Comparison of ENCODE assay signal across 22 cellular contexts in genomic region chr4:148192526-148192925, GRCh38.
"Had no signal": no experiment of that assay in that cellular context is flagged by ENCODE, and none has a peak within 500 bp of the region (broad histone marks: within the 10 kb centered on the region; RNA-seq: fewer than 3 reads in every experiment).

No MANE protein-coding gene starts in this region.

- DNase-seq: activated CD8-positive, alpha-beta memory T cell treated with anti-CD3 and anti-CD28 coated beads for 24 hours; activated CD8-positive, alpha-beta memory T cell treated with anti-CD3 and anti-CD28 coated beads, Interleukin-2, amount 50 U/mL, for 4 hours; activated naive CD4-positive, alpha-beta T cell treated with anti-CD3 and anti-CD28 coated beads for 36 hours; activated naive CD8-positive, alpha-beta T cell treated with anti-CD3 and anti-CD28 coated beads, Interleukin-2, amount 10 ng/mL, durations not matched to agents 7 days and 5 days; activated T-cell treated with anti-CD3 and anti-CD28 coated beads, Interleukin-2, amount 50 U/mL, for 4 hours; amniotic stem cell; cortex of kidney; erythroblast; foreskin fibroblast; immature natural killer cell; kidney glomerular epithelial cell; mesenchymal stem cell; naive B cell; right lobe of liver; stimulated activated CD4-positive, alpha-beta T cell treated with anti-CD3 and anti-CD28 coated beads, Interleukin-1b, Interleukin-23, amount 100 ng/mL, for 48 hours; substantia nigra; T-helper 1 cell; tibial artery had no signal

- H3K9me3 Mint-ChIP-seq: activated T-cell treated with anti-CD3 and anti-CD28 coated beads, Interleukin-2, amount 50 U/mL, for 4 hours; immature natural killer cell had no signal

- H3K4me3 Mint-ChIP-seq: activated naive CD4-positive, alpha-beta T cell treated with anti-CD3 and anti-CD28 coated beads for 36 hours; activated naive CD8-positive, alpha-beta T cell treated with anti-CD3 and anti-CD28 coated beads, Interleukin-2, amount 10 ng/mL, durations not matched to agents 7 days and 5 days; activated T-cell treated with anti-CD3 and anti-CD28 coated beads, Interleukin-2, amount 50 U/mL, for 4 hours; immature natural killer cell; naive B cell; stimulated activated naive CD8-positive, alpha-beta T cell treated with anti-CD3 and anti-CD28 coated beads, Interleukin-15, Interleukin-2, amounts not matched to agents 100 ng/mL and 50 ng/mL, for 24 hours; WTC11 had no signal

- H3K36me3 Mint-ChIP-seq: WTC11 had no signal

- H3K27ac Mint-ChIP-seq: activated naive CD4-positive, alpha-beta T cell treated with anti-CD3 and anti-CD28 coated beads for 36 hours; activated naive CD8-positive, alpha-beta T cell treated with anti-CD3 and anti-CD28 coated beads, Interleukin-2, amount 10 ng/mL, durations not matched to agents 7 days and 5 days; naive B cell; stimulated activated naive CD8-positive, alpha-beta T cell treated with anti-CD3 and anti-CD28 coated beads, Interleukin-15, Interleukin-2, amounts not matched to agents 100 ng/mL and 50 ng/mL, for 24 hours; WTC11 had no signal

- H3K9me3 ChIP-seq: right lobe of liver, tibial artery had no signal

- ATAC-seq: activated T-cell treated with anti-CD3 and anti-CD28 coated beads, Interleukin-2, amount 50 U/mL, for 4 hours; right lobe of liver; WTC11 had no signal

- H2AFZ ChIP-seq: hepatocyte had no signal

- H3K4me1 ChIP-seq: right lobe of liver had no signal

- H3K27me3 ChIP-seq: hepatocyte, right lobe of liver, tibial artery had no signal

- H3K4me2 ChIP-seq: hepatocyte had no signal

- H3K27me3 Mint-ChIP-seq: activated naive CD8-positive, alpha-beta T cell treated with anti-CD3 and anti-CD28 coated beads, Interleukin-2, amount 10 ng/mL, durations not matched to agents 7 days and 5 days; naive B cell; stimulated activated naive CD8-positive, alpha-beta T cell treated with anti-CD3 and anti-CD28 coated beads, Interleukin-15, Interleukin-2, amounts not matched to agents 100 ng/mL and 50 ng/mL, for 24 hours had no signal

- H3K4me3 ChIP-seq: hepatocyte, right lobe of liver, skin epidermis, tibial artery had no signal

- H3K27ac ChIP-seq: hepatocyte, right lobe of liver, skin epidermis, tibial artery had no signal
